In the genomic region with DNA sequence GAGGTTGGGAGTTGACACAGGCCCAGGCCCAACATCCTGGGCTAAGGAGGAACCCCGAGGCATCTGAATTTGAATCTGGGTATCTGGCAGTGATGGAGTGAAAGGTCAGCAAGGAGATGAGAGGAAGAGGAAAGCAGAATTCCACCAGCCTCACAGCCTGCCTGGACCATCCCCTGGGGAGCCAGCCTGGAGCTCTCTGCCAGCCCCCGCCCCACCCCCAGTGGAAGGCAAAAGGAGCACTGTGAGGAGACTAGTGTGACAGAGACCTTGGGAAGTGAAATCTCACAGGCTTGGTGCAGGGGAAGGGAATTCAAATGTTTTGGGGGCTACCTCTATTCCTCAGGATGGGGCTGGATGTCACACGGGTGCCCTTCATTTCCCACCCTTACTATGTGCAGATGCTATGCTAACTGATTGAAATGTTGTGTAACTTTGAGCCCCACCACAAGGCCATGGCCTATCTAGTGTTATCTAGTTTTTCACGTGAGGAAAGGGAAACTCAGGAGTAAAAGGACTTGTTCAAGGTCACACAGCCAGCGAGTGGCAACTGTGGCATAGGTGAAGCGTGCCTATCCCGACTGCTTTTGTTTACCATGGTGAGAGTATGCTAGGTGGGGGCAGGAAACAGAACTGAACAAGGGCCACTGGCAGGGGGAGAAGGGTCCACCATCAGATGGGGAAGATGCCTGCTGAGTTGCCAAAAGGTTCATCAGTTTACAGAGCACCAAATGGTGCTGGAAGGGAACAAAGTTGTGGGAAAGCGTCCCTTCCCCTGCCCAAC, we compare ENCODE assay signal across 9 cellular contexts. TPM values are rescaled to one million over a fixed set of nuclear protein-coding genes. Genes with fewer than 3 reads are reported as not detected.
DNase-seq lines count a peak whose midpoint lies in the region; ATAC-seq and TF ChIP-seq lines count a peak whose summit lies in the region.
"Had no signal": no experiment of that assay in that cellular context is flagged by ENCODE, and none has a peak within 500 bp of the region (broad histone marks: within the 10 kb centered on the region; RNA-seq: fewer than 3 reads in every experiment).

No MANE protein-coding gene starts in this region.

- H3K27me3 Mint-ChIP-seq in naive thymus-derived CD4-positive, alpha-beta T cell, result peaks cover 0 to 23% (median 0%) of the 10 kb centered on the region in 5 donors

- no peaks in the 10 kb centered on the region for H3K9me3 ChIP-seq in cardiac muscle cell (ENCODE audit: low read depth)
- H3K9me3 ChIP-seq in naive thymus-derived CD4-positive, alpha-beta T cell (ENCODE audit: control insufficient read depth in 2 of 3, low read length in 3 of 3), result no peaks in the 10 kb centered on the region
- H3K9me3 ChIP-seq in upper lobe of left lung, result no peaks in the 10 kb centered on the region

- no peaks in the 10 kb centered on the region for H3K9me3 Mint-ChIP-seq in naive thymus-derived CD4-positive, alpha-beta T cell

- H3K36me3 ChIP-seq in cardiac muscle cell (no peaks in the 10 kb centered on the region), upper lobe of left lung (no peaks in the 10 kb centered on the region)
- no peaks in the 10 kb centered on the region for H3K36me3 ChIP-seq in naive thymus-derived CD4-positive, alpha-beta T cell (ENCODE audit: control insufficient read depth in 2 of 3, insufficient read depth in 3 of 3, low read length in 3 of 3)

- TF ChIP-seq POLR2A in upper lobe of left lung (IDR thresholded peaks at IDR 0.05), result no peak

- CTCF ChIA-PET in naive thymus-derived CD4-positive, alpha-beta T cell (lab: Charles Lee), result interaction anchor here (0.5 to 1.9 kb wide), 4 partner anchors 17 to 1366 kb away, joined by 3 to 4 read pairs (median 4); no protein-coding TSS in a partner anchor

- H3K27ac Mint-ChIP-seq in naive thymus-derived CD4-positive, alpha-beta T cell, result peak overlapping the region in 7 of 9 donors; percentile 7 to 77 (median 37)

- H3K4me1 Mint-ChIP-seq in naive thymus-derived CD4-positive, alpha-beta T cell, result peaks cover 14 to 63% (median 49%) of the 10 kb centered on the region in 7 donors

- 61 to 63% methylated on average over 8 of the region's 8 CpGs for WGBS in upper lobe of left lung, 2 donors

- H3K27ac ChIP-seq in cardiac muscle cell, result peak overlapping the region; percentile 95
- peak overlapping the region in 53 of 59 donors; percentile 8 to 95 (median 82) for H3K27ac ChIP-seq in dorsolateral prefrontal cortex
- no peak overlapping the region for H3K27ac ChIP-seq in naive thymus-derived CD4-positive, alpha-beta T cell (ENCODE audit: low read depth, low read length)
- H3K27ac ChIP-seq in upper lobe of left lung, result peak overlapping the region; percentile 87 to 92 (median 90)

- peaks cover 0 to 3% (median 0%) of the 10 kb centered on the region in 5 donors for H3K36me3 Mint-ChIP-seq in naive thymus-derived CD4-positive, alpha-beta T cell

- POLR2A ChIA-PET in naive thymus-derived CD4-positive, alpha-beta T cell (lab: Charles Lee), result interaction anchor here (0.6 to 1.0 kb wide), 2 partner anchors 16 to 103 kb away, joined by 3 read pairs; no protein-coding TSS in a partner anchor

- H3K27me3 ChIP-seq in cardiac muscle cell (no peaks in the 10 kb centered on the region), dorsolateral prefrontal cortex (no peaks in the 10 kb centered on the region), upper lobe of left lung (no peaks in the 10 kb centered on the region)
- H3K27me3 ChIP-seq in naive thymus-derived CD4-positive, alpha-beta T cell (ENCODE audit: control insufficient read depth in 2 of 2, insufficient read depth in 2 of 2, low read length in 2 of 2), result no peaks in the 10 kb centered on the region

- TF ChIP-seq EP300 in upper lobe of left lung (IDR thresholded peaks at IDR 0.05), result no peak

- TF ChIP-seq CTCF in cardiac muscle cell (IDR thresholded peaks at IDR 0.05; ENCODE audit: low read depth, low read length) (no peak), dorsolateral prefrontal cortex (IDR thresholded peaks at IDR 0.05 in 54 of 56, conservative IDR thresholded peaks at IDR 0.05 in 2 of 56; ENCODE audit: low read depth in 1 of 56, partially characterized antibody in 56 of 56) (no peak), upper lobe of left lung (IDR thresholded peaks at IDR 0.05) (no peak)

- intact Hi-C loops in Right ventricle myocardium superior (cut with DNase I) (no loop called here), dorsolateral prefrontal cortex (cut with DNase I) (loop anchor here in 1 of 2 donors (2.0 kb wide), 1 partner anchor 29 kb away; no protein-coding TSS in a partner anchor)
- intact Hi-C loops in naive thymus-derived CD4-positive, alpha-beta T cell (cut with micrococcal nuclease), result no loop called here

- H3K4me3 Mint-ChIP-seq in naive thymus-derived CD4-positive, alpha-beta T cell, result peak overlapping the region in 9 of 10 donors; percentile 7 to 77 (median 66)

- peaks cover 82% of the 10 kb centered on the region for H3K4me1 ChIP-seq in cardiac muscle cell (ENCODE audit: low read depth)
- peaks cover 0 to 5% of the 10 kb centered on the region in 2 donors for H3K4me1 ChIP-seq in naive thymus-derived CD4-positive, alpha-beta T cell (ENCODE audit: control insufficient read depth in 2 of 2, insufficient read depth in 2 of 2, low read length in 2 of 2)
- peaks cover 67 to 91% (median 78%) of the 10 kb centered on the region in 4 donors for H3K4me1 ChIP-seq in upper lobe of left lung

- ATAC-seq in Right ventricle myocardium superior (ENCODE audit: poor library complexity) (no peak), upper lobe of left lung (ENCODE audit: low FRiP score in 2 of 2) (no peak), GM19351 (IDR thresholded peaks at IDR 0.05; ENCODE audit: unreplicated experiment) (no peak)
- no peak for ATAC-seq in naive thymus-derived CD4-positive, alpha-beta T cell

- peak overlapping the region; percentile 28 for H3K4me3 ChIP-seq in cardiac muscle cell
- H3K4me3 ChIP-seq in dorsolateral prefrontal cortex, result peak overlapping the region in 12 of 59 donors; percentile 40 to 75 (median 64)
- H3K4me3 ChIP-seq in naive thymus-derived CD4-positive, alpha-beta T cell (ENCODE audit: low read length), result no peak overlapping the region
- no peak overlapping the region for H3K4me3 ChIP-seq in upper lobe of left lung

- DNase-seq in cardiac muscle cell (ENCODE audit: low read depth in 1 of 2, low spot score in 1 of 2), result no peak
- DNase-seq in Right ventricle myocardium superior, result no peak
- DNase-seq in dorsolateral prefrontal cortex, result no peak
- DNase-seq in naive thymus-derived CD4-positive, alpha-beta T cell, result no peak
- DNase-seq in upper lobe of left lung, result no peak
- DNase-seq in T1000 (lab: John Stamatoyannopoulos, UW), result no peak
- no peak for DNase-seq in NCI-H1105 (lab: John Stamatoyannopoulos, UW)
- DNase-seq: NCI-H1694 had no signal

RNA-seq across cellular contexts. Expression of a gene that starts 29.8 kb away (rescaled TPM):
- total RNA-seq in cardiac muscle cell, result 31.0 and 58.1 TPM in 2 replicates
- polyA plus RNA-seq in cardiac muscle cell, result 16.3 and 21.1 TPM in 2 replicates
- total RNA-seq in Right ventricle myocardium superior, result 47.4 TPM
- total RNA-seq in dorsolateral prefrontal cortex, result 100 to 1,000 TPM in 21 of 120 experiments, 10 to 100 TPM in 99; 57.6 to 160 (median 87.2) TPM
- 10 to 100 TPM; 18.4 to 38.8 (median 21.3) TPM for total RNA-seq in naive thymus-derived CD4-positive, alpha-beta T cell
- polyA plus RNA-seq in naive thymus-derived CD4-positive, alpha-beta T cell, result 1 to 10 TPM in 1 of 2 donors, under 1 TPM in 1; 0.90 to 2.0 TPM
- total RNA-seq in upper lobe of left lung, result 10 to 100 TPM; 10.8 to 43.4 (median 26.2) TPM
